ENCODE assay signal across 8 cellular contexts in the genomic region with DNA sequence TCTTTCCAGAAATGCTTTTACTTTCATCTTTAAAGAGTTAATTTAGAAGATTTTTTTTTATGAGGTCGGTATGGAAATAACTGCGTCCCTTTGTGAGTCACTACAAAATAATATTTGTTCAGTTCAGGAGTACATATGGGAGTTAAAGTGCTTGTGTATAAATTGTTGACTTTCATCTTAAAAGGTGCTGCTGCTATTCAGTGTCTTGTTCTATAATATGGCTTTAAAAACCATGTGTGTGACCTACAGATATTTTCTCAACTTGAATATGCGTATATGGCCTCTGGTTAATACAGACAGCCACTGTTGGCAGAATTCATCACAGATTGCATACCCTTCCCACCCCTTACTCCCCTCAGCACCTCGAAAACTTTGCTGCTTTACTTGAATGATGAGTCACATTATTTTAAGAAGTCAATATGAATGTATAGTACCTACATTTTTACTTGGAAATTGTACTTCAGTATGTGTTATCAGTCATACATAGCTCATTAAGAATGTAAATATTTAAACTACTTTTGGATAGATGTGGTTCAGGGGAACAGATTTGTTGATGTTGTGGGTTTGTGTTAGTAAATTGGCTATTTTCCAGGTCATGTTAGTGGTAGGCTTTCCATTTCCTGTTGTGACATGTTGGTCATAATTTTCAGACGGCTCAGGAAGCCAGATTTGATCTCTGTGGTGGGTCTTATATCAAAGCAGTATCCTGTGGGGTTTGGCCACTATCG. TPM values are rescaled to one million over a fixed set of nuclear protein-coding genes. Genes with fewer than 3 reads are reported as not detected.
DNase-seq lines count a peak whose midpoint lies in the region; ATAC-seq, FAIRE-seq and TF ChIP-seq lines count a peak whose summit lies in the region.

No MANE protein-coding gene starts in this region.

- H3K4me3 ChIP-seq in ACC112 (ENCODE audit: low read depth, low read length) (peak overlapping the region; percentile 85), adrenal gland (peak overlapping the region in 2 of 4 donors; percentile 57 to 96), tibial nerve (peak overlapping the region; percentile 67 to 88 (median 78))

- no peaks in the 10 kb centered on the region for H3K27me3 ChIP-seq in ACC112 (ENCODE audit: insufficient read depth, low read length)
- H3K27me3 ChIP-seq in adrenal gland = no peaks in the 10 kb centered on the region
- no peaks in the 10 kb centered on the region for H3K27me3 ChIP-seq in tibial nerve

- no peak for DNase-seq in GM12892 (ENCODE audit: insufficient read length)
- DNase-seq in NCI-H2029 (lab: John Stamatoyannopoulos, UW) = peak; percentile 38
- peak in 1 of 7 donors; percentile 14 for DNase-seq in adrenal gland
- DNase-seq in kidney tubule cell (ENCODE audit: low spot score) = peak; percentile 62
- DNase-seq in tibial nerve (ENCODE audit: low spot score in 2 of 2) = no peak
- DNase-seq in SK-N-DZ (ENCODE audit: low spot score) = no peak

- H3K4me1 ChIP-seq in ACC112 (ENCODE audit: control insufficient read depth, insufficient read depth, low read length, unreplicated experiment) (peaks cover 9% of the 10 kb centered on the region), adrenal gland (replicated peaks in 1 of 2) (peaks cover 16 to 30% of the 10 kb centered on the region in 2 donors), tibial nerve (peaks cover 0 to 33% (median 14%) of the 10 kb centered on the region in 4 donors)

- no peak for TF ChIP-seq EP300 in tibial nerve (IDR thresholded peaks at IDR 0.05)

- FAIRE-seq in GM12892 (lab: Jason Lieb, UNC) = peak; percentile 68

- H3K27ac ChIP-seq in ACC112 (ENCODE audit: low read depth, low read length) (peak overlapping the region; percentile 86), adrenal gland (peak overlapping the region in 3 of 5 donors; percentile 21 to 55 (median 54)), tibial nerve (peak overlapping the region; percentile 44 to 97 (median 92))

- H3K9me3 ChIP-seq in adrenal gland (replicated peaks in 1 of 3) = no peaks in the 10 kb centered on the region
- H3K9me3 ChIP-seq in tibial nerve = no peaks in the 10 kb centered on the region

- 4 to 8% (median 7%) methylated on average over 6 of the region's 6 CpGs for WGBS in adrenal gland, 4 donors
- 5 to 8% methylated on average over 6 of the region's 6 CpGs for WGBS in tibial nerve, 2 donors

- TF ChIP-seq CTCF in adrenal gland (IDR thresholded peaks at IDR 0.05) (no peak), tibial nerve (IDR thresholded peaks at IDR 0.05) (no peak)

- peaks cover 54% of the 10 kb centered on the region for H3K79me2 ChIP-seq in ACC112 (ENCODE audit: control insufficient read depth, insufficient read depth, low read length, unreplicated experiment)

- no peak for ATAC-seq in HG03520 (IDR thresholded peaks at IDR 0.05; ENCODE audit: unreplicated experiment)

- no peak overlapping the region for H2AFZ ChIP-seq in ACC112 (ENCODE audit: low read length, unreplicated experiment)

- no peaks in the 10 kb centered on the region for H3K36me3 ChIP-seq in ACC112 (ENCODE audit: insufficient read depth, low read length)
- H3K36me3 ChIP-seq in adrenal gland (replicated peaks in 1 of 2) = no peaks in the 10 kb centered on the region
- H3K36me3 ChIP-seq in tibial nerve = no peaks in the 10 kb centered on the region

- TF ChIP-seq POLR2A in GM12892 (IDR thresholded peaks at IDR 0.05; ENCODE audit: low read depth, low read length) (no peak), adrenal gland (IDR thresholded peaks at IDR 0.05) (no peak), tibial nerve (IDR thresholded peaks at IDR 0.05) (no peak)

- intact Hi-C loops in adrenal gland (cut with DNase I) = loop anchor here in 1 of 2 donors (5.0 kb wide), 1 partner anchor 35 kb away; no protein-coding TSS in a partner anchor

RNA-seq across cellular contexts. Expression of a gene that starts 1.5 kb away (rescaled TPM):
- 9.4 TPM for polyA plus RNA-seq in GM12892 (2012; ENCODE audit: missing spikeins)
- total RNA-seq in adrenal gland (10 to 100 TPM; 50.9 to 84.8 (median 61.5) TPM), tibial nerve (10 to 100 TPM; 28.8 to 45.4 (median 37.7) TPM)
- polyA plus RNA-seq in adrenal gland = 100 to 1,000 TPM in 1 of 3 donors, 10 to 100 TPM in 2; 11.9 to 106 (median 13.9) TPM
- 16.5 and 18.3 TPM in 2 replicates for polyA plus RNA-seq in SK-N-DZ (2014; cell fraction: cytosol; rRNA removed)
- 10.8 and 13.5 TPM in 2 replicates for polyA plus RNA-seq in SK-N-DZ (2014; cell fraction: nucleus; rRNA removed)

RNA-seq across cellular contexts. Expression of a gene that starts 9.5 kb away (rescaled TPM):
- polyA plus RNA-seq in GM12892 (2012; ENCODE audit: missing spikeins) = 5.9 TPM
- total RNA-seq in adrenal gland (10 to 100 TPM in 6 of 8 donors, 1 to 10 TPM in 2; 6.6 to 23.0 (median 12.6) TPM), tibial nerve (100 to 1,000 TPM in 1 of 4 donors, 10 to 100 TPM in 3; 66.9 to 100 (median 90.5) TPM)
- polyA plus RNA-seq in adrenal gland = 10 to 100 TPM in 1 of 3 donors, 1 to 10 TPM in 2; 4.2 to 14.3 (median 6.9) TPM
- 9.9 and 10.3 TPM in 2 replicates for polyA plus RNA-seq in SK-N-DZ (2014; cell fraction: cytosol; rRNA removed)
- 12.6 and 12.7 TPM in 2 replicates for polyA plus RNA-seq in SK-N-DZ (2014; cell fraction: nucleus; rRNA removed)

Comparison
In these comparisons a context has a peak if more than half of its experiments do, and no peak if none do; other contexts are left out.
1. DNase-seq: peak in NCI-H2029 (single experiment) and kidney tubule cell (single experiment); none in GM12892 (single experiment), tibial nerve (0 of 2) and SK-N-DZ (single experiment).
2. Peak in every context shown above with its lines, with median percentiles within 50 percentile points of each other: H3K27ac ChIP-seq.